ENCODE assay signal across 8 cellular contexts in the genomic region with DNA sequence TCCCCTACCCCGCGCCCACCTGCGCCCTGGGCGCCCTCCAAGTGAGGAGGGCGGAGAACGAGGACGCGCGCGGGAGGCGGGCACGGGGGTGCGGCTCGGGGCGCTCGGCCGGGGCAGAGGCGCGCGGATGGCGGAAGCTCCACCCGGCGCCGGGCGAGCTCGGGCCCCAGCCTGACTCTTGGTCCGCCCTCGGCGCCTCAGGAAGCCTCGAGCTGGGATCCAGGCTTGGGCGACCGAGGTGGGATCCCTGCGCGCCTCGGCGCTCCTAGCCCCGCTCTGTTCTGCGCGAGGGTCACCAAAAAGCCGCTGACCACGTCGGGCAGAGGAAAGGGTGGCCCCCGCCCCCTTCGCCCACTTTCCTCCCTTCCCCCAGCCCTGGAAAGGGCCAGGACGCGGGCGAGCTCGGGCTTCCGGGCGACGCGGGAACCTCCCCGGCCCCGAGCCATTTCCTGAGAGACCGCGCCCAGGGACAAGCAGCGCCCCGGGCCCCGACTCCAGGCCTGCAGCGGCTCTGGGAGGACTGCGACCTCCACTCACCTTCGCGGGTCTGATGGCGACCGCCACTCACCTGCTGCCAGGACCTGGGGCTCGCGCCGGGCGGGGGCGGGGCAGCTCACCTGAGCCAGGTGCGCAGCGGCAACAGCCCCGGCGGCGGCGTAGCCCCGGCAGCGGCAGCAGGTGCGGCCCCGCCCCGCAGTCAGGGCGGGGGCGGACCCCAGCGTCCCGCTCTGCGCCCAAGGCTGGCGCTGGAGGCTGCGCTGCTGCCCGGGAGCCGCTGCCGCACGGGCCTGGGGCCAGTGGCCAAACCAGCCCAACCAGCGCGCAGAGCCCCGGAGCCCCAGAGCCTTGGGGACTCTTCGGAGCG. TPM values are rescaled to one million over a fixed set of nuclear protein-coding genes. Genes with fewer than 3 reads are reported as not detected.
DNase-seq lines count a peak whose midpoint lies in the region; ATAC-seq, FAIRE-seq and TF ChIP-seq lines count a peak whose summit lies in the region.

No MANE protein-coding gene starts in this region.

- CTCF ChIA-PET in GM12878 (lab: Yijun Ruan, JAX) = no interaction called here
- CTCF ChIA-PET in GM10248 (lab: Yijun Ruan, JAX) = interaction anchor here (1.5 kb wide), 1 partner anchor 102 kb away, joined by 4 read pairs; no protein-coding TSS in a partner anchor

- intact Hi-C loops in GM12878 (cut with micrococcal nuclease; ENCODE audit: unreplicated experiment) = no loop called here

- WGBS in GM12878 (ENCODE audit: insufficient coverage, insufficient replicate concordance, low lambda C conversion rate, missing lambda C conversion rate) = 6% methylated on average over 78 of the region's 97 CpGs
- WGBS in suprapubic skin = 5% methylated on average over 15 of the region's 97 CpGs

- RAD21 ChIA-PET in GM12878 (lab: Charles Lee; ENCODE audit: unreplicated experiment) = no interaction called here

- H3K9me3 ChIP-seq in GM12878 (replicated peaks; ENCODE audit: control insufficient read depth, insufficient read depth, low read length) (no peaks in the 10 kb centered on the region), suprapubic skin (no peaks in the 10 kb centered on the region)

- DNase-seq in NCI-H187 (lab: John Stamatoyannopoulos, UW) (peak; percentile 35 to 83), NCI-H187 treated with DMSO at 0.1 percent for 48 hours (lab: John Stamatoyannopoulos, UW) (no peak), NCI-H748 treated with DMSO at 0.1 percent for 48 hours (lab: John Stamatoyannopoulos, UW) (peak; percentile 51), GM12878 (ENCODE audit: low read depth, low spot score) (no peak), suprapubic skin (ENCODE audit: low spot score in 2 of 2) (no peak), SW 1271 (lab: John Stamatoyannopoulos, UW) (no peak), GM10248 (ENCODE audit: extremely low spot score) (no peak)

- no TSS peak for BruUV-seq in GM12878 (replicated peaks; lab: Mats Ljungman, UMichigan)

- peak overlapping the region; percentile 55 for H2AFZ ChIP-seq in GM12878 (ENCODE audit: control insufficient read depth, low read depth, low read length)

- H4K20me1 ChIP-seq in GM12878 (ENCODE audit: control insufficient read depth, insufficient read depth) = no peaks in the 10 kb centered on the region

- H3K36me3 ChIP-seq in GM12878 (ENCODE audit: control insufficient read depth in 2 of 2, insufficient read depth in 2 of 2, low read length in 1 of 2) (no peaks in the 10 kb centered on the region), suprapubic skin (no peaks in the 10 kb centered on the region)

- no peaks in the 10 kb centered on the region for H3K79me2 ChIP-seq in GM12878 (ENCODE audit: control insufficient read depth, insufficient read depth, low read length)

- peak; percentile 40 for ATAC-seq in GM12878

- TF ChIP-seq RAD21 in GM12878 (IDR thresholded peaks at IDR 0.05; ENCODE audit: insufficient read depth, low read depth, low read length) = no peak

- in situ Hi-C loops in GM12878 (cut with MboI) = no loop called here

- H3K4me3 ChIP-seq in GM12878 (peak overlapping the region; percentile 60; the same call in 1 of the 2 replicates), suprapubic skin (peak overlapping the region; percentile 67)

- H3K9ac ChIP-seq in GM12878 (ENCODE audit: control insufficient read depth, insufficient read depth, low read length) = no peak overlapping the region; the same call in 1 of the 2 replicates

- TF ChIP-seq POLR2A in GM12878 (IDR thresholded peaks at IDR 0.05; ENCODE audit: low read depth, low read length) = peak; percentile 53
- no peak for TF ChIP-seq POLR2A in suprapubic skin (IDR thresholded peaks at IDR 0.05)

- SMC1A ChIA-PET in GM12878 (lab: Charles Lee; ENCODE audit: uncharacterized antibody, unreplicated experiment) = no interaction called here

- POLR2A ChIA-PET in GM12878 (lab: Charles Lee) = no interaction called here
- POLR2A ChIA-PET in GM10248 (lab: Yijun Ruan, JAX) = no interaction called here

- H3K4me1 ChIP-seq in GM12878 (ENCODE audit: control insufficient read depth, insufficient read depth, low read length) (peaks cover 8% of the 10 kb centered on the region), suprapubic skin (peaks cover 33% of the 10 kb centered on the region)

- FAIRE-seq in GM12878 (lab: Jason Lieb, UNC) = no peak

- TF ChIP-seq EP300 in GM12878 (IDR thresholded peaks at IDR 0.05; ENCODE audit: borderline replicate concordance in 1 of 2, control insufficient read depth in 1 of 2, low read depth in 2 of 2, low read length in 2 of 2) (no peak), suprapubic skin (IDR thresholded peaks at IDR 0.05) (no peak)

- H3K4me2 ChIP-seq in GM12878 (ENCODE audit: control insufficient read depth, insufficient read depth) = peak overlapping the region; percentile 79

- TF ChIP-seq CTCF in GM12878 (IDR thresholded peaks at IDR 0.05 in 2 of 3, conservative IDR thresholded peaks at IDR 0.05 in 1 of 3; ENCODE audit: control insufficient read depth in 2 of 3, extremely low read depth in 1 of 3, insufficient read depth in 1 of 3, low read depth in 3 of 3, low read length in 3 of 3) = no peak
- TF ChIP-seq CTCF in suprapubic skin (IDR thresholded peaks at IDR 0.05) = no peak
- no peak for TF ChIP-seq CTCF in GM10248 (IDR thresholded peaks at IDR 0.05; ENCODE audit: control extremely low read depth, extremely low read depth, low read depth, missing control alignments)

- H3K27me3 ChIP-seq in GM12878 (replicated peaks in 1 of 2; ENCODE audit: control insufficient read depth in 2 of 2, insufficient read depth in 2 of 2, low read length in 1 of 2) (no peaks in the 10 kb centered on the region), layer of hippocampus (ENCODE audit: control insufficient read depth, insufficient read depth, low read length) (peaks cover 23% of the 10 kb centered on the region), suprapubic skin (peaks cover 26% of the 10 kb centered on the region)

- H3K27ac ChIP-seq in GM12878 (ENCODE audit: control insufficient read depth, insufficient read depth) (no peak overlapping the region), layer of hippocampus (ENCODE audit: low read depth, low read length) (peak overlapping the region; percentile 30), suprapubic skin (peak overlapping the region; percentile 76)

RNA-seq across cellular contexts. Expression of a gene that starts 2.2 kb away (rescaled TPM):
- total RNA-seq in GM12878 (2013; cell fraction: nucleolus; rRNA removed) = 3.3 and 3.7 TPM in 2 replicates
- total RNA-seq in GM12878 (2014; rRNA removed) (5.2 and 6.5 TPM in 2 replicates), GM12878 (2014; rRNA removed; fragmentation: Illumina TruSeq; extraction: Trizol) (1.9 and 3.8 TPM in 2 replicates), GM12878 (2021) (10.1 and 10.9 TPM in 2 replicates), suprapubic skin (10 to 100 TPM; 14.2 to 26.0 (median 16.5) TPM)
- 3.5 TPM for polyA plus RNA-seq in GM12878 (2011; ENCODE audit: low read depth)
- polyA plus RNA-seq in GM12878 (2011; rRNA removed) (2.2 and 5.1 TPM in 2 replicates), GM12878 (2014; fragmentation: Illumina TruSeq; extraction: Trizol) (0.82 and 1.7 TPM in 2 replicates), GM12878 (2014; fragmentation: Nextera tagmentation; extraction: Ambion mirVana) (1 to 10 TPM in 1 of 2 experiments, under 1 TPM in 1; 0.18 to 1.2 TPM), GM12878 (2014; rRNA removed) (10.5 and 10.8 TPM in 2 replicates), GM12878 (2016; fragmentation: Nextera tagmentation; extraction: Ambion mirVana) (1 to 10 TPM; 5.2 to 7.2 TPM)
- 8.6 and 12.4 TPM in 2 replicates for polyA plus RNA-seq in GM12878 (2011; cell fraction: cytosol; rRNA removed)
- 22.5 TPM in 2 replicates for polyA plus RNA-seq in GM12878 (2011; cell fraction: nucleus; rRNA removed)
- 8.7 and 14.5 TPM in 2 replicates for polyA plus RNA-seq in GM12878 (2012)
- 1.7 and 4.0 TPM in 2 replicates for polyA minus RNA-seq in GM12878 (2011; rRNA and poly(A)+ RNA removed)
- 4.8 and 5.9 TPM in 2 replicates for polyA minus RNA-seq in GM12878 (2011; cell fraction: cytosol; rRNA and poly(A)+ RNA removed)
- 3.1 and 3.3 TPM in 2 replicates for polyA minus RNA-seq in GM12878 (2011; cell fraction: nucleus; rRNA and poly(A)+ RNA removed)

RNA-seq across cellular contexts. Expression of a gene that starts 23.0 kb away (rescaled TPM):
- not detected in 2 replicates for total RNA-seq in GM12878 (2013; cell fraction: nucleolus; rRNA removed)
- total RNA-seq in GM12878 (2014; rRNA removed) = not detected in 2 replicates
- not detected in 2 replicates for total RNA-seq in GM12878 (2014; rRNA removed; fragmentation: Illumina TruSeq; extraction: Trizol)
- total RNA-seq in GM12878 (2021) = 0.37 and 0.90 TPM in 2 replicates
- polyA plus RNA-seq in GM12878 (2011; ENCODE audit: low read depth) = not detected
- not detected in 2 replicates for polyA plus RNA-seq in GM12878 (2011; rRNA removed)
- polyA plus RNA-seq in GM12878 (2011; cell fraction: cytosol; rRNA removed) = 0.05 TPM in 1 of 2 replicates, not detected in the other
- polyA plus RNA-seq in GM12878 (2011; cell fraction: nucleus; rRNA removed) = 0.09 and 0.34 TPM in 2 replicates
- not detected in 2 replicates for polyA plus RNA-seq in GM12878 (2012)
- not detected in 2 replicates for polyA plus RNA-seq in GM12878 (2014; fragmentation: Illumina TruSeq; extraction: Trizol)
- polyA plus RNA-seq in GM12878 (2014; fragmentation: Nextera tagmentation; extraction: Ambion mirVana) = not detected
- polyA plus RNA-seq in GM12878 (2014; rRNA removed) = 0.23 and 0.45 TPM in 2 replicates
- not detected for polyA plus RNA-seq in GM12878 (2016; fragmentation: Nextera tagmentation; extraction: Ambion mirVana)
- not detected in 2 replicates for polyA minus RNA-seq in GM12878 (2011; rRNA and poly(A)+ RNA removed)
- 1.5 and 2.1 TPM in 2 replicates for polyA minus RNA-seq in GM12878 (2011; cell fraction: cytosol; rRNA and poly(A)+ RNA removed)
- 0.12 and 1.2 TPM in 2 replicates for polyA minus RNA-seq in GM12878 (2011; cell fraction: nucleus; rRNA and poly(A)+ RNA removed)
- 100 to 1,000 TPM; 318 to 486 (median 428) TPM for total RNA-seq in suprapubic skin

RNA-seq across cellular contexts. Expression of a gene that starts 24.8 kb away (rescaled TPM):
- 106 and 107 TPM in 2 replicates for total RNA-seq in GM12878 (2013; cell fraction: nucleolus; rRNA removed)
- total RNA-seq in GM12878 (2014; rRNA removed) (16.3 and 19.8 TPM in 2 replicates), GM12878 (2014; rRNA removed; fragmentation: Illumina TruSeq; extraction: Trizol) (7.6 and 9.4 TPM in 2 replicates), GM12878 (2021) (37.0 and 42.3 TPM in 2 replicates), suprapubic skin (100 to 1,000 TPM in 2 of 4 donors, 10 to 100 TPM in 2; 76.8 to 166 (median 103) TPM)
- 14.4 TPM for polyA plus RNA-seq in GM12878 (2011; ENCODE audit: low read depth)
- polyA plus RNA-seq in GM12878 (2011; rRNA removed) (12.7 and 21.8 TPM in 2 replicates), GM12878 (2014; fragmentation: Illumina TruSeq; extraction: Trizol) (3.0 and 9.5 TPM in 2 replicates), GM12878 (2014; fragmentation: Nextera tagmentation; extraction: Ambion mirVana) (1 to 10 TPM in 1 of 2 experiments, under 1 TPM in 1; 0.21 to 1.6 TPM), GM12878 (2014; rRNA removed) (42.1 and 51.0 TPM in 2 replicates), GM12878 (2016; fragmentation: Nextera tagmentation; extraction: Ambion mirVana) (10 to 100 TPM; 11.0 to 13.0 TPM)
- polyA plus RNA-seq in GM12878 (2011; cell fraction: cytosol; rRNA removed) = 15.7 and 24.8 TPM in 2 replicates
- polyA plus RNA-seq in GM12878 (2011; cell fraction: nucleus; rRNA removed) = 445 and 483 TPM in 2 replicates
- 46.7 and 48.0 TPM in 2 replicates for polyA plus RNA-seq in GM12878 (2012)
- polyA minus RNA-seq in GM12878 (2011; rRNA and poly(A)+ RNA removed) = 7.8 and 14.5 TPM in 2 replicates
- 3.9 and 5.2 TPM in 2 replicates for polyA minus RNA-seq in GM12878 (2011; cell fraction: cytosol; rRNA and poly(A)+ RNA removed)
- 38.2 and 44.2 TPM in 2 replicates for polyA minus RNA-seq in GM12878 (2011; cell fraction: nucleus; rRNA and poly(A)+ RNA removed)

RNA-seq across cellular contexts. Expression of a gene that starts 33.1 kb away (rescaled TPM):
- total RNA-seq in GM12878 (2013; cell fraction: nucleolus; rRNA removed) = 62.9 and 72.6 TPM in 2 replicates
- total RNA-seq in GM12878 (2014; rRNA removed) (17.2 and 18.3 TPM in 2 replicates), GM12878 (2014; rRNA removed; fragmentation: Illumina TruSeq; extraction: Trizol) (4.8 and 6.6 TPM in 2 replicates), GM12878 (2021) (21.1 and 24.9 TPM in 2 replicates), suprapubic skin (10 to 100 TPM; 22.3 to 31.0 (median 25.3) TPM)
- polyA plus RNA-seq in GM12878 (2011; ENCODE audit: low read depth) = 4.3 TPM
- polyA plus RNA-seq in GM12878 (2011; rRNA removed) (6.0 and 9.1 TPM in 2 replicates), GM12878 (2014; fragmentation: Illumina TruSeq; extraction: Trizol) (6.1 and 9.9 TPM in 2 replicates), GM12878 (2014; fragmentation: Nextera tagmentation; extraction: Ambion mirVana) (under 1 TPM; 0.39 to 0.66 TPM), GM12878 (2014; rRNA removed) (18.4 and 18.5 TPM in 2 replicates), GM12878 (2016; fragmentation: Nextera tagmentation; extraction: Ambion mirVana) (10 to 100 TPM; 12.6 to 16.8 TPM)
- polyA plus RNA-seq in GM12878 (2011; cell fraction: cytosol; rRNA removed) = 15.2 and 17.0 TPM in 2 replicates
- 92.1 and 99.5 TPM in 2 replicates for polyA plus RNA-seq in GM12878 (2011; cell fraction: nucleus; rRNA removed)
- polyA plus RNA-seq in GM12878 (2012) = 14.4 and 15.3 TPM in 2 replicates
- 14.0 and 20.2 TPM in 2 replicates for polyA minus RNA-seq in GM12878 (2011; rRNA and poly(A)+ RNA removed)
- 3.5 and 4.7 TPM in 2 replicates for polyA minus RNA-seq in GM12878 (2011; cell fraction: cytosol; rRNA and poly(A)+ RNA removed)
- 14.5 and 26.6 TPM in 2 replicates for polyA minus RNA-seq in GM12878 (2011; cell fraction: nucleus; rRNA and poly(A)+ RNA removed)

RNA-seq across cellular contexts. Expression of a gene that starts 47.7 kb away (rescaled TPM):
- total RNA-seq in GM12878 (2013; cell fraction: nucleolus; rRNA removed) = 0.23 TPM in 1 of 2 replicates, not detected in the other
- total RNA-seq in GM12878 (2014; rRNA removed) = 0.06 and 1.4 TPM in 2 replicates
- total RNA-seq in GM12878 (2014; rRNA removed; fragmentation: Illumina TruSeq; extraction: Trizol) = 0.18 TPM in 1 of 2 replicates, not detected in the other
- total RNA-seq in GM12878 (2021) = 0.29 and 0.74 TPM in 2 replicates
- not detected for polyA plus RNA-seq in GM12878 (2011; ENCODE audit: low read depth)
- polyA plus RNA-seq in GM12878 (2011; rRNA removed) = not detected in 2 replicates
- polyA plus RNA-seq in GM12878 (2011; cell fraction: cytosol; rRNA removed) = not detected in 2 replicates
- 0.07 TPM in 1 of 2 replicates, not detected in the other for polyA plus RNA-seq in GM12878 (2011; cell fraction: nucleus; rRNA removed)
- 0.24 TPM in 1 of 2 replicates, not detected in the other for polyA plus RNA-seq in GM12878 (2012)
- polyA plus RNA-seq in GM12878 (2014; fragmentation: Illumina TruSeq; extraction: Trizol) = 0.04 TPM in 1 of 2 replicates, not detected in the other
- polyA plus RNA-seq in GM12878 (2014; fragmentation: Nextera tagmentation; extraction: Ambion mirVana) = not detected
- polyA plus RNA-seq in GM12878 (2014; rRNA removed) = 0.16 and 0.82 TPM in 2 replicates
- not detected for polyA plus RNA-seq in GM12878 (2016; fragmentation: Nextera tagmentation; extraction: Ambion mirVana)
- polyA minus RNA-seq in GM12878 (2011; rRNA and poly(A)+ RNA removed) = not detected in 2 replicates
- not detected in 2 replicates for polyA minus RNA-seq in GM12878 (2011; cell fraction: cytosol; rRNA and poly(A)+ RNA removed)
- polyA minus RNA-seq in GM12878 (2011; cell fraction: nucleus; rRNA and poly(A)+ RNA removed) = not detected in 2 replicates
- 1 to 10 TPM; 1.2 to 3.0 (median 1.6) TPM for total RNA-seq in suprapubic skin

Comparison
In these comparisons a context has a peak if more than half of its experiments do, and no peak if none do; other contexts are left out.
1. DNase-seq: peak in NCI-H187 (2 of 2) and NCI-H748 treated with DMSO at 0.1 percent for 48 hours (single experiment); none in NCI-H187 treated with DMSO at 0.1 percent for 48 hours (single experiment), GM12878 (single experiment), suprapubic skin (0 of 2), SW 1271 (0 of 2) and GM10248 (single experiment).
2. RNA of a gene that starts 23.0 kb away (total RNA-seq): 318 to 486 TPM in suprapubic skin; 0.37 to 0.90 TPM in GM12878; every median in the first group is over 100 times any median in the second.